Comparison of ENCODE assay signal across 25 cellular contexts in the genomic region with DNA sequence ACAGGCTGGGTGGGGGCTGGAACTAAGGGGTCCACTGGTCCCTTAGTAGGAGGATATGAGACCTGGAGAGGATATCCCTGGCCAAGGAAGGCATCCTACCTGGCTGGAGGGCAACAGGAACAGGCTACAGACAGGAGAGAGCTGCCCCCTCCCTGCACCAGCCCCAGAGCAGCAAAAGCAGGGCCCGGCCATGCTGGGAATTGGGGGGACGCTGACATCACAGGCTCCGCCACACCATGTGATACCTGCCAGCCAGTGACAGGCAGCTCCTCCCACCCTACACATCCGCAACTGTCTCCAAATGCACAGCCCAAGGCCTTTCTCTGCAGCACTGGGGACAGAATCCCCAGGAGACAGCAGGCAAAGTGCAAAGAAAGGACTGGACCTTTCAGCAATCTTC.
"Had no signal": no experiment of that assay in that cellular context is flagged by ENCODE, and none has a peak within 500 bp of the region (broad histone marks: within the 10 kb centered on the region; RNA-seq: fewer than 3 reads in every experiment).

No MANE protein-coding gene starts in this region.

- H3K9ac ChIP-seq: neural progenitor cell had no signal

- H3K4me1 Mint-ChIP-seq: immature natural killer cell; nephron; stimulated activated effector memory CD8-positive, alpha-beta T cell treated with anti-CD3 and anti-CD28 coated beads, Interleukin-12 subunit alpha, Interleukin-12 subunit beta, amount 100 ng/mL, for 72 hours had no signal

- H3K27me3 ChIP-seq: neural progenitor cell, ovary, right atrium auricular region, right lobe of liver, suprapubic skin, tibial artery had no signal

- H3K27me3 Mint-ChIP-seq: stimulated activated naive CD8-positive, alpha-beta T cell treated with anti-CD3 and anti-CD28 coated beads, Interleukin-15, Interleukin-2, amounts not matched to agents 100 ng/mL and 50 ng/mL, for 24 hours had no signal

- H3K27ac ChIP-seq: left lung, lower lobe of right lung, neural progenitor cell, ovary, right atrium auricular region, right lobe of liver, skin epidermis, suprapubic skin, thoracic aorta, tibial artery, upper lobe of right lung had no signal

- H3K4me3 Mint-ChIP-seq: immature natural killer cell; naive thymus-derived CD8-positive, alpha-beta T cell; nephron; neural progenitor cell; stimulated activated effector memory CD8-positive, alpha-beta T cell treated with anti-CD3 and anti-CD28 coated beads, Interleukin-12 subunit alpha, Interleukin-12 subunit beta, amount 100 ng/mL, for 72 hours; stimulated activated naive CD8-positive, alpha-beta T cell treated with anti-CD3 and anti-CD28 coated beads, Interleukin-15, Interleukin-2, amounts not matched to agents 100 ng/mL and 50 ng/mL, for 24 hours had no signal

- H3K9me3 Mint-ChIP-seq: immature natural killer cell; naive thymus-derived CD8-positive, alpha-beta T cell; nephron; neural progenitor cell; stimulated activated effector memory CD8-positive, alpha-beta T cell treated with anti-CD3 and anti-CD28 coated beads, Interleukin-12 subunit alpha, Interleukin-12 subunit beta, amount 100 ng/mL, for 72 hours; stimulated activated naive CD8-positive, alpha-beta T cell treated with anti-CD3 and anti-CD28 coated beads, Interleukin-15, Interleukin-2, amounts not matched to agents 100 ng/mL and 50 ng/mL, for 24 hours had no signal

- H3K4me3 ChIP-seq: left lung, lower lobe of right lung, neural progenitor cell, ovary, right atrium auricular region, right lobe of liver, skin epidermis, suprapubic skin, thoracic aorta, tibial artery, upper lobe of right lung had no signal

- H3K4me2 ChIP-seq: neural progenitor cell had no signal

- H3K4me1 ChIP-seq: left lung, lower lobe of right lung, right lobe of liver, suprapubic skin, tibial artery, upper lobe of right lung had no signal

- H3K9me3 ChIP-seq: left lung, lower lobe of right lung, ovary, right atrium auricular region, right lobe of liver, suprapubic skin, thoracic aorta, tibial artery, upper lobe of right lung had no signal

- DNase-seq: hypothalamus; immature natural killer cell; kidney; left colon; left lung; lower lobe of right lung; mammary epithelial cell; mesenchymal stem cell; naive thymus-derived CD8-positive, alpha-beta T cell; ovary; right lobe of liver; stimulated activated CD4-positive, alpha-beta T cell treated with anti-CD3 and anti-CD28 coated beads, Interleukin-4, amount 100 ng/mL, for 24 hours; stimulated activated naive CD4-positive, alpha-beta T cell; tibial artery; trophoblast cell; upper lobe of right lung had no signal

- H3K27ac Mint-ChIP-seq: immature natural killer cell; naive thymus-derived CD8-positive, alpha-beta T cell; nephron; neural progenitor cell; progenitor cell of endocrine pancreas; stimulated activated effector memory CD8-positive, alpha-beta T cell treated with anti-CD3 and anti-CD28 coated beads, Interleukin-12 subunit alpha, Interleukin-12 subunit beta, amount 100 ng/mL, for 72 hours; stimulated activated naive CD8-positive, alpha-beta T cell treated with anti-CD3 and anti-CD28 coated beads, Interleukin-15, Interleukin-2, amounts not matched to agents 100 ng/mL and 50 ng/mL, for 24 hours had no signal

- H3K36me3 Mint-ChIP-seq: immature natural killer cell; naive thymus-derived CD8-positive, alpha-beta T cell; stimulated activated effector memory CD8-positive, alpha-beta T cell treated with anti-CD3 and anti-CD28 coated beads, Interleukin-12 subunit alpha, Interleukin-12 subunit beta, amount 100 ng/mL, for 72 hours had no signal

- H3K36me3 ChIP-seq: left lung, lower lobe of right lung, neural progenitor cell, ovary, right lobe of liver, suprapubic skin, thoracic aorta, upper lobe of right lung had no signal

- H2AFZ ChIP-seq: neural progenitor cell had no signal
